ENCODE assay signal across 1 cellular context in the genomic region with DNA sequence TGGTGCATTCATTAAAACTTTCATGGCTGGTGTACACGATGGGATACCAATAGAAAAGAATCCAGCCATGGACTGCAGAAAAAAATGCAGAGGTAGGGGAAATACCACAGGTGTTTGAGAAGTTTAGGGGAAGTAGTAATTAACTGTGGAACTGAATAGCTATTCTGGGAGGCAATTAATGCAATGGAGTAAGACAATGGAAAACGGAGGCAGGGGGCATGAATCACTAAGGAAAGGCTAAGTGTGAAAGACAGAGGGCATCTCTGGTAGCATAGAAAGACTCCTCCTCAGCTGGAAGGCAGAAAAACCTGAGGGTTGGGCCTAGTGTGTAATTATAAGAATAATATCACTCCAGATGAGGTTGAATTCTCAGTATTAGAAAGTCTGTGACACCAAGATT.
TF ChIP-seq lines count a peak whose summit lies in the region.

No MANE protein-coding gene starts in this region.

TF ChIP-seq in GM23338, 12 proteins besides CTCF, POLR2A, EP300 and RAD21 (continued from another document):
- TF ChIP-seq, protein P1, sequence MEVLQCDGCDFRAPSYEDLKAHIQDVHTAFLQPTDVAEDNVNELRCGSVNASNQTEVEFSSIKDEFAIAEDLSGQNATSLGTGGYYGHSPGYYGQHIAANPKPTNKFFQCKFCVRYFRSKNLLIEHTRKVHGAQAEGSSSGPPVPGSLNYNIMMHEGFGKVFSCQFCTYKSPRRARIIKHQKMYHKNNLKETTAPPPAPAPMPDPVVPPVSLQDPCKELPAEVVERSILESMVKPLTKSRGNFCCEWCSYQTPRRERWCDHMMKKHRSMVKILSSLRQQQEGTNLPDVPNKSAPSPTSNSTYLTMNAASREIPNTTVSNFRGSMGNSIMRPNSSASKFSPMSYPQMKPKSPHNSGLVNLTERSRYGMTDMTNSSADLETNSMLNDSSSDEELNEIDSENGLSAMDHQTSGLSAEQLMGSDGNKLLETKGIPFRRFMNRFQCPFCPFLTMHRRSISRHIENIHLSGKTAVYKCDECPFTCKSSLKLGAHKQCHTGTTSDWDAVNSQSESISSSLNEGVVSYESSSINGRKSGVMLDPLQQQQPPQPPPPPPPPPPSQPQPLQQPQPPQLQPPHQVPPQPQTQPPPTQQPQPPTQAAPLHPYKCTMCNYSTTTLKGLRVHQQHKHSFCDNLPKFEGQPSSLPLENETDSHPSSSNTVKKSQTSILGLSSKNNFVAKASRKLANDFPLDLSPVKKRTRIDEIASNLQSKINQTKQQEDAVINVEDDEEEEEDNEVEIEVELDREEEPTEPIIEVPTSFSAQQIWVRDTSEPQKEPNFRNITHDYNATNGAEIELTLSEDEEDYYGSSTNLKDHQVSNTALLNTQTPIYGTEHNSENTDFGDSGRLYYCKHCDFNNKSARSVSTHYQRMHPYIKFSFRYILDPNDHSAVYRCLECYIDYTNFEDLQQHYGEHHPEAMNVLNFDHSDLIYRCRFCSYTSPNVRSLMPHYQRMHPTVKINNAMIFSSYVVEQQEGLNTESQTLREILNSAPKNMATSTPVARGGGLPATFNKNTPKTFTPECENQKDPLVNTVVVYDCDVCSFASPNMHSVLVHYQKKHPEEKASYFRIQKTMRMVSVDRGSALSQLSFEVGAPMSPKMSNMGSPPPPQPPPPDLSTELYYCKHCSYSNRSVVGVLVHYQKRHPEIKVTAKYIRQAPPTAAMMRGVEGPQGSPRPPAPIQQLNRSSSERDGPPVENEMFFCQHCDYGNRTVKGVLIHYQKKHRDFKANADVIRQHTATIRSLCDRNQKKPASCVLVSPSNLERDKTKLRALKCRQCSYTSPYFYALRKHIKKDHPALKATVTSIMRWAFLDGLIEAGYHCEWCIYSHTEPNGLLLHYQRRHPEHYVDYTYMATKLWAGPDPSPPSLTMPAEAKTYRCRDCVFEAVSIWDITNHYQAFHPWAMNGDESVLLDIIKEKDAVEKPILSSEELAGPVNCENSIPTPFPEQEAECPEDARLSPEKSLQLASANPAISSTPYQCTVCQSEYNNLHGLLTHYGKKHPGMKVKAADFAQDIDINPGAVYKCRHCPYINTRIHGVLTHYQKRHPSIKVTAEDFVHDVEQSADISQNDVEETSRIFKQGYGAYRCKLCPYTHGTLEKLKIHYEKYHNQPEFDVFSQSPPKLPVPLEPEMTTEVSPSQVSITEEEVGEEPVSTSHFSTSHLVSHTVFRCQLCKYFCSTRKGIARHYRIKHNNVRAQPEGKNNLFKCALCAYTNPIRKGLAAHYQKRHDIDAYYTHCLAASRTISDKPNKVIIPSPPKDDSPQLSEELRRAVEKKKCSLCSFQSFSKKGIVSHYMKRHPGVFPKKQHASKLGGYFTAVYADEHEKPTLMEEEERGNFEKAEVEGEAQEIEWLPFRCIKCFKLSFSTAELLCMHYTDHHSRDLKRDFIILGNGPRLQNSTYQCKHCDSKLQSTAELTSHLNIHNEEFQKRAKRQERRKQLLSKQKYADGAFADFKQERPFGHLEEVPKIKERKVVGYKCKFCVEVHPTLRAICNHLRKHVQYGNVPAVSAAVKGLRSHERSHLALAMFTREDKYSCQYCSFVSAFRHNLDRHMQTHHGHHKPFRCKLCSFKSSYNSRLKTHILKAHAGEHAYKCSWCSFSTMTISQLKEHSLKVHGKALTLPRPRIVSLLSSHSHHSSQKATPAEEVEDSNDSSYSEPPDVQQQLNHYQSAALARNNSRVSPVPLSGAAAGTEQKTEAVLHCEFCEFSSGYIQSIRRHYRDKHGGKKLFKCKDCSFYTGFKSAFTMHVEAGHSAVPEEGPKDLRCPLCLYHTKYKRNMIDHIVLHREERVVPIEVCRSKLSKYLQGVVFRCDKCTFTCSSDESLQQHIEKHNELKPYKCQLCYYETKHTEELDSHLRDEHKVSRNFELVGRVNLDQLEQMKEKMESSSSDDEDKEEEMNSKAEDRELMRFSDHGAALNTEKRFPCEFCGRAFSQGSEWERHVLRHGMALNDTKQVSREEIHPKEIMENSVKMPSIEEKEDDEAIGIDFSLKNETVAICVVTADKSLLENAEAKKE (CRISPR knock-in tag; IDR thresholded peaks at IDR 0.05) = no peak
- no peak for TF ChIP-seq POLR2AphosphoS5 (IDR thresholded peaks at IDR 0.05; ENCODE audit: low read depth)
- no peak for TF ChIP-seq NANOG (IDR thresholded peaks at IDR 0.05; ENCODE audit: borderline replicate concordance)
- no peak for TF ChIP-seq ETS1 (IDR thresholded peaks at IDR 0.05)
- no peak for TF ChIP-seq ZNF114 (CRISPR knock-in tag; IDR thresholded peaks at IDR 0.05)
